In the genomic region with DNA sequence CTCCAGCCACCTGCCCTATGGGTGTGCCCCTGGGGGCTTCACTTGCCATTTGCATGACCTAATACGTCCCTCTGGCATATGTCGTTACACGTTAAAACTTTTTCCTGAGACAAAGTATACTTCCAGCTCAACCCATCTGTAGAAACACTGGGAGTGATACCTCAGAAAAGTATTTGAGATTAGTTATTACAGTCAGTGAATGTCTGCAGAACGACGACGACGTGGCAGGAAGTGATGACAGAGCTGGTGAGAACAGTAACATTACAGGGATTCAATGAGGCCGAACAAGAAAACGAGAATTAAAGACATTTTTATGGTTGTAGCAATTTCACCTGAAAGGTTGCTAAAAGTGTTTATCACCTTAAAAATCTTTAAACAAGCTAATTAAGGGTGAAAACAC, we compare ENCODE assay signal across 16 cellular contexts.
"Had no signal": no experiment of that assay in that cellular context is flagged by ENCODE, and none has a peak within 500 bp of the region (broad histone marks: within the 10 kb centered on the region; RNA-seq: fewer than 3 reads in every experiment).

No MANE protein-coding gene starts in this region.

- H3K36me3 Mint-ChIP-seq: memory B cell had no signal

- H3K4me1 Mint-ChIP-seq: activated CD4-positive, alpha-beta memory T cell treated with anti-CD3 and anti-CD28 coated beads, Interleukin-2, amount 10 ng/mL, durations not matched to agents 7 days and 5 days; activated CD4-positive, alpha-beta T cell treated with anti-CD3 and anti-CD28 coated beads for 36 hours; memory B cell had no signal

- H3K4me3 ChIP-seq: prostate gland, sigmoid colon had no signal

- ATAC-seq: activated CD4-positive, alpha-beta T cell treated with anti-CD3 and anti-CD28 coated beads for 36 hours; activated T-cell treated with anti-CD3 and anti-CD28 coated beads, Interleukin-2, amount 50 U/mL, for 72 hours; left cardiac atrium had no signal

- H3K9me3 Mint-ChIP-seq: activated CD4-positive, alpha-beta memory T cell treated with anti-CD3 and anti-CD28 coated beads, Interleukin-2, amount 10 ng/mL, durations not matched to agents 7 days and 5 days; activated T-cell treated with anti-CD3 and anti-CD28 coated beads, Interleukin-2, amount 50 U/mL, for 72 hours; nephron; type B pancreatic cell had no signal

- H3K36me3 ChIP-seq: prostate gland, sigmoid colon had no signal

- H3K27ac ChIP-seq: prostate gland had no signal

- H3K9me3 ChIP-seq: prostate gland, sigmoid colon had no signal

- H3K27me3 ChIP-seq: sigmoid colon had no signal

- H3K4me3 Mint-ChIP-seq: activated CD4-positive, alpha-beta memory T cell treated with anti-CD3 and anti-CD28 coated beads, Interleukin-2, amount 10 ng/mL, durations not matched to agents 7 days and 5 days; activated CD4-positive, alpha-beta T cell treated with anti-CD3 and anti-CD28 coated beads for 36 hours; activated T-cell treated with anti-CD3 and anti-CD28 coated beads, Interleukin-2, amount 50 U/mL, for 72 hours; memory B cell; nephron; type B pancreatic cell had no signal

- H3K27me3 Mint-ChIP-seq: type B pancreatic cell had no signal

- H3K4me1 ChIP-seq: prostate gland, sigmoid colon had no signal

- DNase-seq: activated CD4-positive, alpha-beta memory T cell treated with anti-CD3 and anti-CD28 coated beads, Interleukin-2, amount 10 ng/mL, durations not matched to agents 7 days and 5 days; activated CD4-positive, alpha-beta T cell treated with anti-CD3 and anti-CD28 coated beads for 36 hours; activated CD8-positive, alpha-beta memory T cell treated with anti-CD3 and anti-CD28 coated beads, Interleukin-2, amount 50 U/mL, for 4 hours; activated T-cell treated with anti-CD3 and anti-CD28 coated beads, Interleukin-2, amount 50 U/mL, for 72 hours; central memory CD4-positive, alpha-beta T cell; cortex of kidney; foreskin melanocyte; left cardiac atrium; SIG-M5; sigmoid colon; stimulated activated CD4-positive, alpha-beta T cell treated with anti-CD3 and anti-CD28 coated beads, Interleukin-2, amount 100 ng/mL, for 24 hours; stimulated activated naive CD4-positive, alpha-beta T cell had no signal

- H3K27ac Mint-ChIP-seq: activated CD4-positive, alpha-beta memory T cell treated with anti-CD3 and anti-CD28 coated beads, Interleukin-2, amount 10 ng/mL, durations not matched to agents 7 days and 5 days; activated CD4-positive, alpha-beta T cell treated with anti-CD3 and anti-CD28 coated beads for 36 hours; activated T-cell treated with anti-CD3 and anti-CD28 coated beads, Interleukin-2, amount 50 U/mL, for 72 hours; memory B cell; nephron; type B pancreatic cell had no signal
